1 cellular context compared by ENCODE assay signal in the genomic region with DNA sequence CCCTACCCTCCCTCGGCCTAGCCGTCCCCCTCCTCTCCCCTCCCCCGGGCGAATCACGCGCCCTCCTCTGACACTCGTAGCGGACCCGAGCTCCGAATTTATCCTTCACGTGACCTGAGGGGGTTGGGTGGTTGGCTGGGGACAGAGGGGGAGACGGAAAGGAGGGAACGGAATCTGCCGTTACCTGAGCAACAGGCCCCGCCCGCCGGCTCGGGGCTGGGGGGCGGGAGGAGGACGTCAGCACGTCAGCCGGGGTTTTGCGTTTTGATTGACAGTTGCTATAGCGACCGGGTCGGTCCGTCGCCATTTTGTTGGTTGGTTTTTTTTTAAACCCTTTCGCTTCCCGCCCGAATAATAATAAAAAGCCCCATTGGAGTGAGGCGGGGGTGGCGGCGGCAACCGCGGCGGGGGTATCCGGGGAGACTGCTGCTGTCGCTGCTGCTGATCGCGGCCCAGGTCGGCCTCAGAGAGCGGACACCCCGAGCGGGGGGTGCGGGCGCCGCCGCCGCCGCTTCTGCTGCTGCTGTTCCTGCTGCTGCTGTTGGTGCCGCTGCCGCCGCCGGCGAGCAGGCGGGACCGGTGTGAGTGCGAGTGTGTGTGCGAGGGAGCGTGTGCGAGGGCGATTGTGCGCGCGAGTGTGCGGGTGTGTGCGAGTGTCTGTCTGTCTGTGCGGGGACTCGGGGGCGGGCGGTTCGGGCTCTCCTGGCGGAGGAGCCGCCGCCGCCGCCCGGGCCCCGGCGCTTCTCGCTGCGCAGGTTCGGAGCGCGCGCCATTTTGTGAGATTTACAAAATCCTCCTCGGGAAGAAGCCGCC.
TF ChIP-seq lines count a peak whose summit lies in the region.

A gene (plus strand): TSS at position 286 of the 813 bp plus-strand sequence. CDS start 53,602 bp downstream, outside the sequence.

TF ChIP-seq in K562, 482 proteins besides CTCF, POLR2A, EP300 and RAD21 (continued from another document and continues in another):
- TF ChIP-seq, protein P1, sequence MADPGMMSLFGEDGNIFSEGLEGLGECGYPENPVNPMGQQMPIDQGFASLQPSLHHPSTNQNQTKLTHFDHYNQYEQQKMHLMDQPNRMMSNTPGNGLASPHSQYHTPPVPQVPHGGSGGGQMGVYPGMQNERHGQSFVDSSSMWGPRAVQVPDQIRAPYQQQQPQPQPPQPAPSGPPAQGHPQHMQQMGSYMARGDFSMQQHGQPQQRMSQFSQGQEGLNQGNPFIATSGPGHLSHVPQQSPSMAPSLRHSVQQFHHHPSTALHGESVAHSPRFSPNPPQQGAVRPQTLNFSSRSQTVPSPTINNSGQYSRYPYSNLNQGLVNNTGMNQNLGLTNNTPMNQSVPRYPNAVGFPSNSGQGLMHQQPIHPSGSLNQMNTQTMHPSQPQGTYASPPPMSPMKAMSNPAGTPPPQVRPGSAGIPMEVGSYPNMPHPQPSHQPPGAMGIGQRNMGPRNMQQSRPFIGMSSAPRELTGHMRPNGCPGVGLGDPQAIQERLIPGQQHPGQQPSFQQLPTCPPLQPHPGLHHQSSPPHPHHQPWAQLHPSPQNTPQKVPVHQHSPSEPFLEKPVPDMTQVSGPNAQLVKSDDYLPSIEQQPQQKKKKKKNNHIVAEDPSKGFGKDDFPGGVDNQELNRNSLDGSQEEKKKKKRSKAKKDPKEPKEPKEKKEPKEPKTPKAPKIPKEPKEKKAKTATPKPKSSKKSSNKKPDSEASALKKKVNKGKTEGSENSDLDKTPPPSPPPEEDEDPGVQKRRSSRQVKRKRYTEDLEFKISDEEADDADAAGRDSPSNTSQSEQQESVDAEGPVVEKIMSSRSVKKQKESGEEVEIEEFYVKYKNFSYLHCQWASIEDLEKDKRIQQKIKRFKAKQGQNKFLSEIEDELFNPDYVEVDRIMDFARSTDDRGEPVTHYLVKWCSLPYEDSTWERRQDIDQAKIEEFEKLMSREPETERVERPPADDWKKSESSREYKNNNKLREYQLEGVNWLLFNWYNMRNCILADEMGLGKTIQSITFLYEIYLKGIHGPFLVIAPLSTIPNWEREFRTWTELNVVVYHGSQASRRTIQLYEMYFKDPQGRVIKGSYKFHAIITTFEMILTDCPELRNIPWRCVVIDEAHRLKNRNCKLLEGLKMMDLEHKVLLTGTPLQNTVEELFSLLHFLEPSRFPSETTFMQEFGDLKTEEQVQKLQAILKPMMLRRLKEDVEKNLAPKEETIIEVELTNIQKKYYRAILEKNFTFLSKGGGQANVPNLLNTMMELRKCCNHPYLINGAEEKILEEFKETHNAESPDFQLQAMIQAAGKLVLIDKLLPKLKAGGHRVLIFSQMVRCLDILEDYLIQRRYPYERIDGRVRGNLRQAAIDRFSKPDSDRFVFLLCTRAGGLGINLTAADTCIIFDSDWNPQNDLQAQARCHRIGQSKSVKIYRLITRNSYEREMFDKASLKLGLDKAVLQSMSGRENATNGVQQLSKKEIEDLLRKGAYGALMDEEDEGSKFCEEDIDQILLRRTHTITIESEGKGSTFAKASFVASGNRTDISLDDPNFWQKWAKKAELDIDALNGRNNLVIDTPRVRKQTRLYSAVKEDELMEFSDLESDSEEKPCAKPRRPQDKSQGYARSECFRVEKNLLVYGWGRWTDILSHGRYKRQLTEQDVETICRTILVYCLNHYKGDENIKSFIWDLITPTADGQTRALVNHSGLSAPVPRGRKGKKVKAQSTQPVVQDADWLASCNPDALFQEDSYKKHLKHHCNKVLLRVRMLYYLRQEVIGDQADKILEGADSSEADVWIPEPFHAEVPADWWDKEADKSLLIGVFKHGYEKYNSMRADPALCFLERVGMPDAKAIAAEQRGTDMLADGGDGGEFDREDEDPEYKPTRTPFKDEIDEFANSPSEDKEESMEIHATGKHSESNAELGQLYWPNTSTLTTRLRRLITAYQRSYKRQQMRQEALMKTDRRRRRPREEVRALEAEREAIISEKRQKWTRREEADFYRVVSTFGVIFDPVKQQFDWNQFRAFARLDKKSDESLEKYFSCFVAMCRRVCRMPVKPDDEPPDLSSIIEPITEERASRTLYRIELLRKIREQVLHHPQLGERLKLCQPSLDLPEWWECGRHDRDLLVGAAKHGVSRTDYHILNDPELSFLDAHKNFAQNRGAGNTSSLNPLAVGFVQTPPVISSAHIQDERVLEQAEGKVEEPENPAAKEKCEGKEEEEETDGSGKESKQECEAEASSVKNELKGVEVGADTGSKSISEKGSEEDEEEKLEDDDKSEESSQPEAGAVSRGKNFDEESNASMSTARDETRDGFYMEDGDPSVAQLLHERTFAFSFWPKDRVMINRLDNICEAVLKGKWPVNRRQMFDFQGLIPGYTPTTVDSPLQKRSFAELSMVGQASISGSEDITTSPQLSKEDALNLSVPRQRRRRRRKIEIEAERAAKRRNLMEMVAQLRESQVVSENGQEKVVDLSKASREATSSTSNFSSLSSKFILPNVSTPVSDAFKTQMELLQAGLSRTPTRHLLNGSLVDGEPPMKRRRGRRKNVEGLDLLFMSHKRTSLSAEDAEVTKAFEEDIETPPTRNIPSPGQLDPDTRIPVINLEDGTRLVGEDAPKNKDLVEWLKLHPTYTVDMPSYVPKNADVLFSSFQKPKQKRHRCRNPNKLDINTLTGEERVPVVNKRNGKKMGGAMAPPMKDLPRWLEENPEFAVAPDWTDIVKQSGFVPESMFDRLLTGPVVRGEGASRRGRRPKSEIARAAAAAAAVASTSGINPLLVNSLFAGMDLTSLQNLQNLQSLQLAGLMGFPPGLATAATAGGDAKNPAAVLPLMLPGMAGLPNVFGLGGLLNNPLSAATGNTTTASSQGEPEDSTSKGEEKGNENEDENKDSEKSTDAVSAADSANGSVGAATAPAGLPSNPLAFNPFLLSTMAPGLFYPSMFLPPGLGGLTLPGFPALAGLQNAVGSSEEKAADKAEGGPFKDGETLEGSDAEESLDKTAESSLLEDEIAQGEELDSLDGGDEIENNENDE (IDR thresholded peaks at IDR 0.05; ENCODE audit: low read depth, low read length) = no peak
- TF ChIP-seq SRSF7 (optimal IDR thresholded peaks at IDR 0.05; ENCODE audit: low read depth, low read length) (peak; percentile 79), PHF20 (IDR thresholded peaks at IDR 0.05; ENCODE audit: partially characterized antibody) (no peak), SMAD1 (IDR thresholded peaks at IDR 0.05; ENCODE audit: low read depth, low read length, partially characterized antibody) (no peak), SNIP1 (IDR thresholded peaks at IDR 0.05; ENCODE audit: low read depth) (no peak), ZNF76 (CRISPR knock-in tag; IDR thresholded peaks at IDR 0.05; ENCODE audit: borderline replicate concordance) (no peak), TSC22D4 (tag; IDR thresholded peaks at IDR 0.05) (no peak), KAT2B (IDR thresholded peaks at IDR 0.05; ENCODE audit: low read depth, low read length) (no peak), EHMT2 (IDR thresholded peaks at IDR 0.05) (no peak), PML (IDR thresholded peaks at IDR 0.05; ENCODE audit: low read length) (peak; percentile 49; the same call in 1 of the 2 replicates), TEAD1 (CRISPR knock-in tag; IDR thresholded peaks at IDR 0.05) (no peak), JUNB (CRISPR knock-in tag; conservative IDR thresholded peaks at IDR 0.05) (no peak), SRSF1 (IDR thresholded peaks at IDR 0.05; ENCODE audit: low read depth, low read length) (no peak), CREM (IDR thresholded peaks at IDR 0.05; ENCODE audit: low read depth) (peak; percentile 88), NFATC3 (IDR thresholded peaks at IDR 0.05) (no peak), NFE2 (IDR thresholded peaks at IDR 0.05; ENCODE audit: low read depth) (no peak)
- TF ChIP-seq, protein P2, sequence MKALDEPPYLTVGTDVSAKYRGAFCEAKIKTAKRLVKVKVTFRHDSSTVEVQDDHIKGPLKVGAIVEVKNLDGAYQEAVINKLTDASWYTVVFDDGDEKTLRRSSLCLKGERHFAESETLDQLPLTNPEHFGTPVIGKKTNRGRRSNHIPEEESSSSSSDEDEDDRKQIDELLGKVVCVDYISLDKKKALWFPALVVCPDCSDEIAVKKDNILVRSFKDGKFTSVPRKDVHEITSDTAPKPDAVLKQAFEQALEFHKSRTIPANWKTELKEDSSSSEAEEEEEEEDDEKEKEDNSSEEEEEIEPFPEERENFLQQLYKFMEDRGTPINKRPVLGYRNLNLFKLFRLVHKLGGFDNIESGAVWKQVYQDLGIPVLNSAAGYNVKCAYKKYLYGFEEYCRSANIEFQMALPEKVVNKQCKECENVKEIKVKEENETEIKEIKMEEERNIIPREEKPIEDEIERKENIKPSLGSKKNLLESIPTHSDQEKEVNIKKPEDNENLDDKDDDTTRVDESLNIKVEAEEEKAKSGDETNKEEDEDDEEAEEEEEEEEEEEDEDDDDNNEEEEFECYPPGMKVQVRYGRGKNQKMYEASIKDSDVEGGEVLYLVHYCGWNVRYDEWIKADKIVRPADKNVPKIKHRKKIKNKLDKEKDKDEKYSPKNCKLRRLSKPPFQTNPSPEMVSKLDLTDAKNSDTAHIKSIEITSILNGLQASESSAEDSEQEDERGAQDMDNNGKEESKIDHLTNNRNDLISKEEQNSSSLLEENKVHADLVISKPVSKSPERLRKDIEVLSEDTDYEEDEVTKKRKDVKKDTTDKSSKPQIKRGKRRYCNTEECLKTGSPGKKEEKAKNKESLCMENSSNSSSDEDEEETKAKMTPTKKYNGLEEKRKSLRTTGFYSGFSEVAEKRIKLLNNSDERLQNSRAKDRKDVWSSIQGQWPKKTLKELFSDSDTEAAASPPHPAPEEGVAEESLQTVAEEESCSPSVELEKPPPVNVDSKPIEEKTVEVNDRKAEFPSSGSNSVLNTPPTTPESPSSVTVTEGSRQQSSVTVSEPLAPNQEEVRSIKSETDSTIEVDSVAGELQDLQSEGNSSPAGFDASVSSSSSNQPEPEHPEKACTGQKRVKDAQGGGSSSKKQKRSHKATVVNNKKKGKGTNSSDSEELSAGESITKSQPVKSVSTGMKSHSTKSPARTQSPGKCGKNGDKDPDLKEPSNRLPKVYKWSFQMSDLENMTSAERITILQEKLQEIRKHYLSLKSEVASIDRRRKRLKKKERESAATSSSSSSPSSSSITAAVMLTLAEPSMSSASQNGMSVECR (CRISPR knock-in tag; IDR thresholded peaks at IDR 0.05) = peak; percentile 37; the same call in 1 of the 2 replicates
- TF ChIP-seq, protein P3, sequence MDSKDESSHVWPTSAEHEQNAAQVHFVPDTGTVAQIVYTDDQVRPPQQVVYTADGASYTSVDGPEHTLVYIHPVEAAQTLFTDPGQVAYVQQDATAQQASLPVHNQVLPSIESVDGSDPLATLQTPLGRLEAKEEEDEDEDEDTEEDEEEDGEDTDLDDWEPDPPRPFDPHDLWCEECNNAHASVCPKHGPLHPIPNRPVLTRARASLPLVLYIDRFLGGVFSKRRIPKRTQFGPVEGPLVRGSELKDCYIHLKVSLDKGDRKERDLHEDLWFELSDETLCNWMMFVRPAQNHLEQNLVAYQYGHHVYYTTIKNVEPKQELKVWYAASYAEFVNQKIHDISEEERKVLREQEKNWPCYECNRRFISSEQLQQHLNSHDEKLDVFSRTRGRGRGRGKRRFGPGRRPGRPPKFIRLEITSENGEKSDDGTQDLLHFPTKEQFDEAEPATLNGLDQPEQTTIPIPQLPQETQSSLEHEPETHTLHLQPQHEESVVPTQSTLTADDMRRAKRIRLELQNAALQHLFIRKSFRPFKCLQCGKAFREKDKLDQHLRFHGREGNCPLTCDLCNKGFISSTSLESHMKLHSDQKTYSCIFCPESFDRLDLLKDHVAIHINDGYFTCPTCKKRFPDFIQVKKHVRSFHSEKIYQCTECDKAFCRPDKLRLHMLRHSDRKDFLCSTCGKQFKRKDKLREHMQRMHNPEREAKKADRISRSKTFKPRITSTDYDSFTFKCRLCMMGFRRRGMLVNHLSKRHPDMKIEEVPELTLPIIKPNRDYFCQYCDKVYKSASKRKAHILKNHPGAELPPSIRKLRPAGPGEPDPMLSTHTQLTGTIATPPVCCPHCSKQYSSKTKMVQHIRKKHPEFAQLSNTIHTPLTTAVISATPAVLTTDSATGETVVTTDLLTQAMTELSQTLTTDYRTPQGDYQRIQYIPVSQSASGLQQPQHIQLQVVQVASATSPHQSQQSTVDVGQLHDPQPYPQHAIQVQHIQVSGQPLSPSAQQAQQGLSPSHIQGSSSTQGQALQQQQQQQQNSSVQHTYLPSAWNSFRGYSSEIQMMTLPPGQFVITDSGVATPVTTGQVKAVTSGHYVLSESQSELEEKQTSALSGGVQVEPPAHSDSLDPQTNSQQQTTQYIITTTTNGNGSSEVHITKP (IDR thresholded peaks at IDR 0.05; ENCODE audit: partially characterized antibody) = no peak
- TF ChIP-seq, protein P4, sequence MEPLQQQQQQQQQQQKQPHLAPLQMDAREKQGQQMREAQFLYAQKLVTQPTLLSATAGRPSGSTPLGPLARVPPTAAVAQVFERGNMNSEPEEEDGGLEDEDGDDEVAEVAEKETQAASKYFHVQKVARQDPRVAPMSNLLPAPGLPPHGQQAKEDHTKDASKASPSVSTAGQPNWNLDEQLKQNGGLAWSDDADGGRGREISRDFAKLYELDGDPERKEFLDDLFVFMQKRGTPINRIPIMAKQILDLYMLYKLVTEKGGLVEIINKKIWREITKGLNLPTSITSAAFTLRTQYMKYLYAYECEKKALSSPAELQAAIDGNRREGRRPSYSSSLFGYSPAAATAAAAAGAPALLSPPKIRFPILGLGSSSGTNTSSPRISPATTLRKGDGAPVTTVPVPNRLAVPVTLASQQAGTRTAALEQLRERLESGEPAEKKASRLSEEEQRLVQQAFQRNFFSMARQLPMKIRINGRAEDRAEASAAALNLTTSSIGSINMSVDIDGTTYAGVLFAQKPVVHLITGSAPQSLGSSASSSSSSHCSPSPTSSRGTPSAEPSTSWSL (CRISPR knock-in tag; IDR thresholded peaks at IDR 0.05; ENCODE audit: borderline replicate concordance) = no peak
- TF ChIP-seq, protein P5, sequence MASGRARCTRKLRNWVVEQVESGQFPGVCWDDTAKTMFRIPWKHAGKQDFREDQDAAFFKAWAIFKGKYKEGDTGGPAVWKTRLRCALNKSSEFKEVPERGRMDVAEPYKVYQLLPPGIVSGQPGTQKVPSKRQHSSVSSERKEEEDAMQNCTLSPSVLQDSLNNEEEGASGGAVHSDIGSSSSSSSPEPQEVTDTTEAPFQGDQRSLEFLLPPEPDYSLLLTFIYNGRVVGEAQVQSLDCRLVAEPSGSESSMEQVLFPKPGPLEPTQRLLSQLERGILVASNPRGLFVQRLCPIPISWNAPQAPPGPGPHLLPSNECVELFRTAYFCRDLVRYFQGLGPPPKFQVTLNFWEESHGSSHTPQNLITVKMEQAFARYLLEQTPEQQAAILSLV (tag; IDR thresholded peaks at IDR 0.05) = no peak
